8 cellular contexts compared by ENCODE assay signal in the genomic region with DNA sequence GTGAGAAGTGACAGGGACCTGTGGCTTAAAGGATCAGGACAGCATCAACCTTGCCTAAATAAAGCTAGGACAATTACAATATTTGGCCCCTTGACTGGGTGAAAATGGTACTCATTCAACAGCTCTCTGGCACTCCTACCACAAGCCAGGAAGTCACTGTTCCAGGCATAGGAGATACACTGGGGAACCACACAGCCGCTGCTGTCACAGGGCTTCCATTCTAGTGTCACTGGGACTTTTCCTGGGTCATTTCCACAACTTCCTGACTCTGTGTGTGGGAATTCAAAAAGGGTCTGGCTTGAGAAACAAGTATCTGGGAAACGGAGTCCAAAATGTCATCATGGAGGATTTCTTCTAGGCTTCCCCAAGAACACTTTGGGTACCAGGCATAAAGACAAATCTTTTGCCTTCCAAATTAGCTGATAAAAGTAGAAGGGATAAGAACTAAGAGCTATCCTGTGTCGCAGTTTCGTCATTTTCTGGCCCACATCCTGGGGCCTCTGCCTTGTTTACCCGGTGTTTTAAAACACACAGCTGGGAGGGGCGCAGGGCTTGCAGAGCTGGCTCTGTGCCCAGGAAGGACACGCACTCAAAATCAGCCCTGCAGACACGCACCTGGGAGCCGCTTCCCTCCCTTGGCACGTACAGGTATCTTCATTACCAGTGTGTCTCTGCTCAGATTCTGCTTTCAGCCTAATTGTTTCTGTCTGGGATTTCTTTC. TPM values are rescaled to one million over a fixed set of nuclear protein-coding genes. Genes with fewer than 3 reads are reported as not detected.
DNase-seq lines count a peak whose midpoint lies in the region; ATAC-seq lines count a peak whose summit lies in the region.

No MANE protein-coding gene starts in this region.

- peak; percentile 61 for DNase-seq in activated T-cell treated with anti-CD3 and anti-CD28 coated beads for 1 hour (ENCODE audit: low read depth)
- no peak for DNase-seq in activated T-cell treated with anti-CD3 and anti-CD28 coated beads for 4 hours
- peak; percentile 66 for DNase-seq in T-helper 9 cell
- peak; percentile 55 for DNase-seq in dermis blood vessel endothelial cell
- peak; percentile 11 to 15 for DNase-seq in stimulated activated CD4-positive, alpha-beta T cell treated with anti-CD3 and anti-CD28 coated beads, Interleukin-15, amount 100 ng/mL, for 48 hours (ENCODE audit: low read depth in 2 of 2)
- DNase-seq in RKO (ENCODE audit: low spot score), result no peak
- DNase-seq in GM03348 (ENCODE audit: low spot score), result no peak

- no peak for ATAC-seq in HG03135 (IDR thresholded peaks at IDR 0.05; ENCODE audit: unreplicated experiment)

RNA-seq across cellular contexts. Expression of gene TMEM45B, which starts 38.0 kb away (rescaled TPM):
- total RNA-seq in dermis blood vessel endothelial cell, result 0.51 and 1.7 TPM in 2 replicates

RNA-seq across cellular contexts. Expression of gene NFRKB, which starts 41.7 kb away (rescaled TPM):
- 28.9 and 33.4 TPM in 2 replicates for total RNA-seq in dermis blood vessel endothelial cell

Comparison
In these comparisons a context has a peak if more than half of its experiments do, and no peak if none do; other contexts are left out.
1. DNase-seq: peak in activated T-cell treated with anti-CD3 and anti-CD28 coated beads for 1 hour (single experiment), T-helper 9 cell (single experiment), dermis blood vessel endothelial cell (single experiment) and stimulated activated CD4-positive, alpha-beta T cell treated with anti-CD3 and anti-CD28 coated beads, Interleukin-15, amount 100 ng/mL, for 48 hours (2 of 2); none in activated T-cell treated with anti-CD3 and anti-CD28 coated beads for 4 hours (single experiment), RKO (single experiment) and GM03348 (single experiment).